In the genomic region with DNA sequence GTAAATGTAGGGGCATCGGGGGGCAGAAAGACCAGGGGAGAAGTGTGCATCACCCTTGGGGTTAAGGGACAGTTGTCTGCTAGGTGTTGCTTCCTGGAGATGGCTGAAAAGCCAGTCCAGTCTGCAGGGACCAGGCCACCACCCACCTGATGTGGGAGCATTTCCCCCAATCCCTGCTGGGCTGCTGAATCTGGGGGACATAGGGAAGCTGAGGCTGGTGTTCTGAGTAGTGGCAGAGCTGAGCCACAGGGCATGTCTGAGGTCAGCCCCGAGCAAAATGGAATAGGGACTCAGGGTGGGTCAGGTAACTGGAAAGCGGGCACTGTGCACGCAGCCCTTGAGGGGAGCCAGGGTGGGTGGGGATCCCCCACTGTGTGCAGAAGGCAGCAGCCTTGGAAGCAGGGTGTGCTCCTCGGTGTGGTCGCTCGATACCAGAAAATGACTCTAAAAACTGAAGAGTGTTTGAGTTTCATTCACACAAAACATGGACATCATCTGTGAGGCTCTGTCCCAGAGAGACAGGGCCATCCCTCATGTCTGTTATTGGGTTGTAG, we compare ENCODE assay signal across 1 cellular context.
TF ChIP-seq lines count a peak whose summit lies in the region.

No MANE protein-coding gene starts in this region.

TF ChIP-seq in HEK293, 187 proteins besides CTCF, POLR2A, EP300 and RAD21:
- no peak for TF ChIP-seq EGR2 (tag by site-specific recombination; IDR thresholded peaks at IDR 0.05; ENCODE audit: low read depth)
- TF ChIP-seq, protein P1, sequence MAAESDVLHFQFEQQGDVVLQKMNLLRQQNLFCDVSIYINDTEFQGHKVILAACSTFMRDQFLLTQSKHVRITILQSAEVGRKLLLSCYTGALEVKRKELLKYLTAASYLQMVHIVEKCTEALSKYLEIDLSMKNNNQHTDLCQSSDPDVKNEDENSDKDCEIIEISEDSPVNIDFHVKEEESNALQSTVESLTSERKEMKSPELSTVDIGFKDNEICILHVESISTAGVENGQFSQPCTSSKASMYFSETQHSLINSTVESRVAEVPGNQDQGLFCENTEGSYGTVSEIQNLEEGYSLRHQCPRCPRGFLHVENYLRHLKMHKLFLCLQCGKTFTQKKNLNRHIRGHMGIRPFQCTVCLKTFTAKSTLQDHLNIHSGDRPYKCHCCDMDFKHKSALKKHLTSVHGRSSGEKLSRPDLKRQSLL (tag by site-specific recombination; IDR thresholded peaks at IDR 0.05) = no peak
- TF ChIP-seq, protein P2, sequence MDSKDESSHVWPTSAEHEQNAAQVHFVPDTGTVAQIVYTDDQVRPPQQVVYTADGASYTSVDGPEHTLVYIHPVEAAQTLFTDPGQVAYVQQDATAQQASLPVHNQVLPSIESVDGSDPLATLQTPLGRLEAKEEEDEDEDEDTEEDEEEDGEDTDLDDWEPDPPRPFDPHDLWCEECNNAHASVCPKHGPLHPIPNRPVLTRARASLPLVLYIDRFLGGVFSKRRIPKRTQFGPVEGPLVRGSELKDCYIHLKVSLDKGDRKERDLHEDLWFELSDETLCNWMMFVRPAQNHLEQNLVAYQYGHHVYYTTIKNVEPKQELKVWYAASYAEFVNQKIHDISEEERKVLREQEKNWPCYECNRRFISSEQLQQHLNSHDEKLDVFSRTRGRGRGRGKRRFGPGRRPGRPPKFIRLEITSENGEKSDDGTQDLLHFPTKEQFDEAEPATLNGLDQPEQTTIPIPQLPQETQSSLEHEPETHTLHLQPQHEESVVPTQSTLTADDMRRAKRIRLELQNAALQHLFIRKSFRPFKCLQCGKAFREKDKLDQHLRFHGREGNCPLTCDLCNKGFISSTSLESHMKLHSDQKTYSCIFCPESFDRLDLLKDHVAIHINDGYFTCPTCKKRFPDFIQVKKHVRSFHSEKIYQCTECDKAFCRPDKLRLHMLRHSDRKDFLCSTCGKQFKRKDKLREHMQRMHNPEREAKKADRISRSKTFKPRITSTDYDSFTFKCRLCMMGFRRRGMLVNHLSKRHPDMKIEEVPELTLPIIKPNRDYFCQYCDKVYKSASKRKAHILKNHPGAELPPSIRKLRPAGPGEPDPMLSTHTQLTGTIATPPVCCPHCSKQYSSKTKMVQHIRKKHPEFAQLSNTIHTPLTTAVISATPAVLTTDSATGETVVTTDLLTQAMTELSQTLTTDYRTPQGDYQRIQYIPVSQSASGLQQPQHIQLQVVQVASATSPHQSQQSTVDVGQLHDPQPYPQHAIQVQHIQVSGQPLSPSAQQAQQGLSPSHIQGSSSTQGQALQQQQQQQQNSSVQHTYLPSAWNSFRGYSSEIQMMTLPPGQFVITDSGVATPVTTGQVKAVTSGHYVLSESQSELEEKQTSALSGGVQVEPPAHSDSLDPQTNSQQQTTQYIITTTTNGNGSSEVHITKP (tag by site-specific recombination; IDR thresholded peaks at IDR 0.05) = no peak
- no peak for TF ChIP-seq ZNF626 (tag by site-specific recombination; IDR thresholded peaks at IDR 0.05)
- no peak for TF ChIP-seq ZNF701 (tag by site-specific recombination; IDR thresholded peaks at IDR 0.05)
- no peak for TF ChIP-seq KLF16 (tag by site-specific recombination; IDR thresholded peaks at IDR 0.05)
- no peak for TF ChIP-seq ZNF792 (tag by site-specific recombination; IDR thresholded peaks at IDR 0.05)
